ENCODE assay signal across 8 cellular contexts in the genomic region with DNA sequence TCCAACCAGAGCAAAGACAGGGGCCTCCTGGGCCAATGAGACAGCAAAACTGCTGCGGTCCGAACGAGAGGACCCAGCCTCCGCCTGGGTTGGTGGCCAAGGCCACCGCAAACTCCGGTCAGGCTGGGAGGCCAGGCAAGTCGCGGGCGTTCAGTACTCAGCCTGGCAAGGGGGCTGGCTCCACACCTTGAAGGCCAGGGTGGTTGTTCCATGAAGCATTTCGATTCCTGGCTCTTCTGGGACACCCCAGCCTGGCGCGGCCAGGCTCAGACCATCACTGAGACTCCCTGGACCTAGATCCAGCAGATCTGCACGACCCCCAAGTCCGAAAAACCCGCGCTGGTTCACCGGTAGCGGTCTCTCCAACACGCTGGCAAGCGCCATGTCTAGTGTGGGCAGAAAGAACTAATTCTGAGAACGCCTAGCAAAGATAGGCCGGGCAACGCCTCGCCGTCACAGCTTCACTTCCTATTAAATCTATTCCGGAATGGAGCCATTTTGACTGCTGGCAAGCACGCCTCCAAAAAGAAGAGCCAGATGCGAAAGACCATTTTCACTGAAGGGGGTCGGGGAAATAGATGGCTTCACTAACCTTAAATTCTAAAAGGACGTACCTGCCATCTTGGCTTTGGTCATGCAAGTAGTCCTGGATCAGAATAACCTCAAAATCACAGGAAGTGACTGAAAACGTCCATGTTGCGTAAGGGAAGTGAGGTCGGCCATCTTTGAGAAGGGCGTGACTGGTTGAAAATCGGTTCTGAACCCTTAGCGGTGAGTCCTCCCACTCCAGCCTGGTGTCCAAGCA. TPM values are rescaled to one million over a fixed set of nuclear protein-coding genes. Genes with fewer than 3 reads are reported as not detected.
DNase-seq lines count a peak whose midpoint lies in the region; ATAC-seq and FAIRE-seq lines count a peak whose summit lies in the region.

A gene (minus strand): TSS at position 403 of the 805 bp plus-strand sequence. CDS start 19 bp downstream, at position 384.

- H3K4me1 ChIP-seq in BLaER1 treated with 17β-estradiol and CSF1 and Interleukin-3, amounts not matched to agents 10 nM and 100 nM: peaks cover 19 to 41% (median 30%) of the 10 kb centered on the region in 10 experiments
- H3K4me1 ChIP-seq in muscle layer of colon (ENCODE audit: insufficient read depth, low read length): peaks cover 12% of the 10 kb centered on the region

- CTCF ChIA-PET in activated CD8-positive, alpha-beta memory T cell treated with anti-CD3 and anti-CD28 coated beads for 36 hours (lab: Charles Lee): interaction anchor here (0.7 to 2.1 kb wide), 4 partner anchors 21 to 42 kb away, joined by 4 to 9 read pairs (median 7); a partner anchor contains a TSS

- POLR2A ChIA-PET in activated CD8-positive, alpha-beta memory T cell treated with anti-CD3 and anti-CD28 coated beads for 36 hours (lab: Charles Lee): interaction anchor here (0.6 to 2.5 kb wide), 2 partner anchors 28 to 44 kb away, joined by 5 to 12 read pairs; no protein-coding TSS in a partner anchor

- H3K27me3 ChIP-seq in BLaER1 treated with 17β-estradiol and CSF1 and Interleukin-3, amounts not matched to agents 10 nM and 100 nM: no peaks in the 10 kb centered on the region
- no peaks in the 10 kb centered on the region for H3K27me3 ChIP-seq in muscle layer of colon (ENCODE audit: control insufficient read depth in 1 of 2, insufficient read depth in 2 of 2, low read length in 2 of 2)

- peak within 1 kb of the TSS; percentile 85 to 100 (median 96) for H3K27ac ChIP-seq in BLaER1 treated with 17β-estradiol and CSF1 and Interleukin-3, amounts not matched to agents 10 nM and 100 nM
- peak within 1 kb of the TSS; percentile 84 for H3K27ac ChIP-seq in epithelial cell of prostate
- H3K27ac ChIP-seq in muscle layer of colon (ENCODE audit: low read depth, low read length): peak within 1 kb of the TSS; percentile 93

- H3K36me3 ChIP-seq in BLaER1 treated with 17β-estradiol and CSF1 and Interleukin-3, amounts not matched to agents 10 nM and 100 nM: peaks cover 31 to 40% (median 37%) of the 10 kb centered on the region in 11 experiments
- H3K36me3 ChIP-seq in muscle layer of colon (ENCODE audit: insufficient read depth, low read length): peaks cover 28% of the 10 kb centered on the region

- DNase-seq in HTR-8/SVneo (ENCODE audit: insufficient read length, low spot score) (peak; percentile 88), epithelial cell of prostate (ENCODE audit: low read depth, low spot score) (peak; percentile 89), NCI-H446 (lab: John Stamatoyannopoulos, UW) (no peak)
- DNase-seq in stimulated activated CD8-positive, alpha-beta memory T cell treated with anti-CD3 and anti-CD28 coated beads, Interleukin-7, amount 100 ng/mL, for 4 hours (ENCODE audit: low read depth in 2 of 2): peak; percentile 81 to 89

- peak within 1 kb of the TSS; percentile 92 to 99 (median 96) for H3K9ac ChIP-seq in BLaER1 treated with 17β-estradiol and CSF1 and Interleukin-3, amounts not matched to agents 10 nM and 100 nM
- peak within 1 kb of the TSS; percentile 81 for H3K9ac ChIP-seq in muscle layer of colon (ENCODE audit: low read length)

- H4K20me1 ChIP-seq in BLaER1 treated with 17β-estradiol and CSF1 and Interleukin-3, amounts not matched to agents 10 nM and 100 nM: peaks cover 0 to 11% (median 0%) of the 10 kb centered on the region in 11 experiments; a peak in 2 of 22 replicates

- ATAC-seq in GM21360 (IDR thresholded peaks at IDR 0.05; ENCODE audit: unreplicated experiment): peak; percentile 88

- peak within 1 kb of the TSS; percentile 84 to 98 (median 93) for H3K4me2 ChIP-seq in BLaER1 treated with 17β-estradiol and CSF1 and Interleukin-3, amounts not matched to agents 10 nM and 100 nM

- H3K4me3 ChIP-seq in BLaER1 treated with 17β-estradiol and CSF1 and Interleukin-3, amounts not matched to agents 10 nM and 100 nM: peak within 1 kb of the TSS; percentile 81 to 93 (median 89)
- H3K4me3 ChIP-seq in muscle layer of colon (ENCODE audit: low read depth in 1 of 2, low read length in 2 of 2): peak within 1 kb of the TSS; percentile 48 to 83

- H3K9me3 ChIP-seq in BLaER1 treated with 17β-estradiol and CSF1 and Interleukin-3, amounts not matched to agents 10 nM and 100 nM (replicated peaks in 1 of 11): no peaks in the 10 kb centered on the region
- no peaks in the 10 kb centered on the region for H3K9me3 ChIP-seq in muscle layer of colon (ENCODE audit: low read length)

- FAIRE-seq in HTR-8/SVneo (lab: Jason Lieb, UNC): no peak

RNA-seq across cellular contexts. Expression of the gene that starts here (rescaled TPM):
- total RNA-seq in activated CD8-positive, alpha-beta memory T cell treated with anti-CD3 and anti-CD28 coated beads for 36 hours: 100 to 1,000 TPM; 176 to 182 TPM

Comparison
In these comparisons a context has a peak if more than half of its experiments do, and no peak if none do; other contexts are left out.
1. DNase-seq: peak in HTR-8/SVneo (single experiment), epithelial cell of prostate (single experiment) and stimulated activated CD8-positive, alpha-beta memory T cell treated with anti-CD3 and anti-CD28 coated beads, Interleukin-7, amount 100 ng/mL, for 4 hours (2 of 2); none in NCI-H446 (0 of 2).
2. Peak in every context shown above with its lines, with median percentiles within 50 percentile points of each other: H3K27ac ChIP-seq.